In genomic region chr3:36868614-36869436, GRCh38 we compare ENCODE assay signal across 1 cellular context.
TF ChIP-seq lines count a peak whose summit lies in the region.

No MANE protein-coding gene starts in this region.

TF ChIP-seq in K562, 482 proteins besides CTCF, POLR2A, EP300 and RAD21 (continued from another document):
- TF ChIP-seq CUX1 (CRISPR knock-in tag; IDR thresholded peaks at IDR 0.05): no peak
- 0 out of 2 replicates have a peak, but pooled peaks have one; percentile 15 for TF ChIP-seq HDAC2 (IDR thresholded peaks at IDR 0.05)
- 0 out of 2 replicates have a peak, but pooled peaks have one; percentile 49 for TF ChIP-seq FOXK1 (CRISPR knock-in tag; IDR thresholded peaks at IDR 0.05; ENCODE audit: borderline replicate concordance)
- TF ChIP-seq DEAF1 (CRISPR knock-in tag; IDR thresholded peaks at IDR 0.05): peak; percentile 77
- TF ChIP-seq E2F1 (CRISPR knock-in tag; IDR thresholded peaks at IDR 0.05): peak; percentile 63; the same call in 1 of the 2 replicates
- peak in 1 of 2 experiments; percentile 7; a peak in 1 of 4 replicates for TF ChIP-seq FOXA3 (CRISPR knock-in tag; conservative IDR thresholded peaks at IDR 0.05 in 1 of 2, IDR thresholded peaks at IDR 0.05 in 1 of 2)
- TF ChIP-seq MAFG (tag; conservative IDR thresholded peaks at IDR 0.05): 0 out of 2 replicates have a peak, but pooled peaks have one; percentile 19
- TF ChIP-seq TEAD1 (CRISPR knock-in tag; IDR thresholded peaks at IDR 0.05): 0 out of 4 replicates have a peak, but pooled peaks of 1 of the 2 experiments have one; percentile 34
- no peak for TF ChIP-seq ZNF197 (CRISPR knock-in tag; IDR thresholded peaks at IDR 0.05; ENCODE audit: low read depth)
- TF ChIP-seq NONO (IDR thresholded peaks at IDR 0.05; ENCODE audit: low read depth in 2 of 2, low read length in 1 of 2): no peak
